ENCODE assay signal across 18 cellular contexts in the genomic region with DNA sequence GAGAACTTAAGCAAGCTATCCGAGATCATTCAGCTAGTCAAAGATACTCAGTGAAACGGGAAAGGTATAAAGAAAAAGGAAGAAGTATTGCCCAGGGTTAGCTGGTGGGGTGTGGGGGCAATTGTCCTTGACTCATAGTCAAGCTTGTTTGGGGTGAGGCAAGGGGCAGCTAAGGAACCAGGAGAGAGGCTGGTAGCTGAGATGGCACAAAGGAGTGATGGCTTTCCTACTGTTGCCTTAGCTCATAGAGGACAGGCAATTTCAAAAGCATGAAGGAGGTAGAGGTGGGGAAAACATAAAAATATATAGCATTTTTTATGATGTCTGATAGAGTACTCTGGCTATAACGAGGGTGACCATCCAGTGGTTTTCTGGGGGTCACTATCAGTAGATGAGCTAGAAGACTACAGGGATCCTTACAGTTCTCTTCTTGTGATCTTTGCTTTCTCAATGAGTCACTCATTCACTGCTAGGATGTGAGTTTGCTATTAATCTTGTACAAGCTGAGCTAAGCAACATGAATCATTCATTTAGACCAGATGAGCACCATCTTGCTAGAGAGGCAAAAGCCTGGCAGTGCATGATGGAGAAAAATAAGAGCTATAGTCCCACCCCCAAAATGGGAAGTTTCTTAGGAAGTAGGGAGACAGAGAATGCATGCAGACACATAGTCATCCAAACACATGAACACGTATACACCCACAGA.
DNase-seq lines count a peak whose midpoint lies in the region; ATAC-seq, FAIRE-seq and TF ChIP-seq lines count a peak whose summit lies in the region.
"Had no signal": no experiment of that assay in that cellular context is flagged by ENCODE, and none has a peak within 500 bp of the region (broad histone marks: within the 10 kb centered on the region; RNA-seq: fewer than 3 reads in every experiment).

No MANE protein-coding gene starts in this region.

- POLR2A ChIA-PET in MCF 10A (lab: Yijun Ruan, JAX), result interaction anchor here (0.6 kb wide), 1 partner anchor 877 kb away, joined by 3 read pairs; no protein-coding TSS in a partner anchor
- POLR2A ChIA-PET in WTC11 (lab: Charles Lee), result interaction anchor here (0.6 kb wide), 1 partner anchor 121 kb away, joined by 3 read pairs; no protein-coding TSS in a partner anchor

- no peaks in the 10 kb centered on the region for H3K36me3 ChIP-seq in breast epithelium
- no peaks in the 10 kb centered on the region for H3K36me3 ChIP-seq in astrocyte (ENCODE audit: insufficient read depth, low read length)
- H3K36me3 ChIP-seq in BE2C, result no peaks in the 10 kb centered on the region
- no peaks in the 10 kb centered on the region for H3K36me3 ChIP-seq in kidney (ENCODE audit: control insufficient read depth in 1 of 2, insufficient read depth in 2 of 2, low read length in 2 of 2)
- H3K36me3 ChIP-seq: ovary, tibial artery had no signal

- H3K27me3 Mint-ChIP-seq in MCF 10A (ENCODE audit: insufficient read depth, unreplicated experiment) (no peaks in the 10 kb centered on the region), astrocyte (ENCODE audit: low read depth, unreplicated experiment) (no peaks in the 10 kb centered on the region), WTC11 (ENCODE audit: low read depth) (no peaks in the 10 kb centered on the region)

- H3K4me3 Mint-ChIP-seq in MCF 10A (ENCODE audit: unreplicated experiment) (no peak overlapping the region), astrocyte (ENCODE audit: unreplicated experiment) (no peak overlapping the region), WTC11 (no peak overlapping the region)
- H3K4me3 Mint-ChIP-seq: activated T-cell treated with anti-CD3 and anti-CD28 coated beads, Interleukin-2, amount 50 U/mL, for 24 hours had no signal

- DNase-seq in MCF 10A (ENCODE audit: unreplicated experiment) (peak; percentile 26), breast epithelium (ENCODE audit: low spot score in 2 of 2) (no peak), astrocyte (ENCODE audit: low read depth) (peak; percentile 77), foreskin keratinocyte (peak; percentile 46 to 72), activated gamma-delta T cell treated with Interleukin-2 at 50 U/mL for 16 hours (no peak), WTC11 (ENCODE audit: low spot score) (no peak), BE2C (no peak), kidney (no peak)
- DNase-seq: 8988T; activated T-cell treated with anti-CD3 and anti-CD28 coated beads, Interleukin-2, amount 50 U/mL, for 24 hours; amygdala; DMS79; effector memory CD4-positive, alpha-beta T cell; hypothalamus; ovary; tibial artery had no signal

- H3K27ac Mint-ChIP-seq in MCF 10A (ENCODE audit: low read depth, unreplicated experiment) (no peak overlapping the region), astrocyte (ENCODE audit: unreplicated experiment) (peak overlapping the region; percentile 54), WTC11 (no peak overlapping the region)
- H3K27ac Mint-ChIP-seq: activated T-cell treated with anti-CD3 and anti-CD28 coated beads, Interleukin-2, amount 50 U/mL, for 24 hours had no signal

- intact Hi-C loops in MCF 10A (cut with micrococcal nuclease) (no loop called here), breast epithelium (cut with DNase I; ENCODE audit: low total_unique reads) (no loop called here), kidney (cut with DNase I) (no loop called here)

- no peaks in the 10 kb centered on the region for H3K79me2 ChIP-seq in astrocyte (ENCODE audit: insufficient read depth, low read length)

- no peaks in the 10 kb centered on the region for H4K20me1 ChIP-seq in astrocyte (ENCODE audit: insufficient read depth, low read length)

- no peak overlapping the region for H3K27ac ChIP-seq in breast epithelium
- no peak overlapping the region for H3K27ac ChIP-seq in astrocyte (ENCODE audit: low read depth, low read length)
- H3K27ac ChIP-seq in foreskin keratinocyte, result no peak overlapping the region
- no peak overlapping the region for H3K27ac ChIP-seq in kidney (ENCODE audit: low read depth in 2 of 2, low read length in 2 of 2)
- H3K27ac ChIP-seq: ovary, tibial artery had no signal

- CTCF ChIA-PET in MCF 10A (lab: Yijun Ruan, JAX), result interaction anchor here (1.0 to 3.7 kb wide), 3 partner anchors 190 to 241 kb away, joined by 3 to 19 read pairs (median 12); no protein-coding TSS in a partner anchor
- CTCF ChIA-PET in WTC11 (lab: Charles Lee), result interaction anchor here (1.2 kb wide), 1 partner anchor 202 kb away, joined by 4 read pairs; no protein-coding TSS in a partner anchor

- H3K4me2 ChIP-seq in astrocyte (ENCODE audit: low read length), result no peak overlapping the region

- H3K36me3 Mint-ChIP-seq in MCF 10A (ENCODE audit: insufficient read depth, unreplicated experiment), result no peaks in the 10 kb centered on the region
- H3K36me3 Mint-ChIP-seq in astrocyte (ENCODE audit: low read depth, unreplicated experiment), result no peaks in the 10 kb centered on the region
- no peaks in the 10 kb centered on the region for H3K36me3 Mint-ChIP-seq in WTC11

- ATAC-seq in foreskin keratinocyte (peak; percentile 84), WTC11 (no peak)
- ATAC-seq: activated CD4-positive, CD25-positive, alpha-beta regulatory T cell treated with anti-CD3 and anti-CD28 coated beads, Interleukin-2, amount 50 U/mL, for 24 hours had no signal

- no peak for TF ChIP-seq POLR2A in breast epithelium (IDR thresholded peaks at IDR 0.05)

- no peak overlapping the region for H2AFZ ChIP-seq in astrocyte (ENCODE audit: low read depth, low read length)

- H3K27me3 ChIP-seq in breast epithelium, result no peaks in the 10 kb centered on the region
- no peaks in the 10 kb centered on the region for H3K27me3 ChIP-seq in astrocyte (ENCODE audit: insufficient read depth, low read length)
- no peaks in the 10 kb centered on the region for H3K27me3 ChIP-seq in foreskin keratinocyte
- H3K27me3 ChIP-seq in BE2C, result no peaks in the 10 kb centered on the region
- H3K27me3 ChIP-seq: ovary, tibial artery had no signal

- no peak for TF ChIP-seq CTCF in MCF 10A (IDR thresholded peaks at IDR 0.05; ENCODE audit: unreplicated experiment)
- no peak for TF ChIP-seq CTCF in breast epithelium (IDR thresholded peaks at IDR 0.05)
- no peak for TF ChIP-seq CTCF in astrocyte (IDR thresholded peaks at IDR 0.05; ENCODE audit: insufficient read depth, low read depth, low read length)
- TF ChIP-seq CTCF in foreskin keratinocyte (conservative IDR thresholded peaks at IDR 0.05), result no peak
- no peak for TF ChIP-seq CTCF in WTC11 (IDR thresholded peaks at IDR 0.05)
- no peak for TF ChIP-seq CTCF in BE2C (IDR thresholded peaks at IDR 0.05; ENCODE audit: low read depth, low read length)
- no peak for TF ChIP-seq CTCF in kidney (IDR thresholded peaks at IDR 0.05; ENCODE audit: borderline replicate concordance, extremely low read depth, insufficient read depth)

- H3K4me3 ChIP-seq in breast epithelium (no peak overlapping the region), astrocyte (ENCODE audit: insufficient read depth, low read depth, low read length) (no peak overlapping the region), BE2C (ENCODE audit: low read depth, low read length) (no peak overlapping the region), kidney (ENCODE audit: low read length in 2 of 2) (no peak overlapping the region)
- H3K4me3 ChIP-seq: ovary, tibial artery had no signal

- FAIRE-seq in astrocyte (lab: Jason Lieb, UNC) (peak; percentile 63), kidney (lab: Jason Lieb, UNC) (no peak)
- FAIRE-seq: GM12892 had no signal

- H3K4me1 ChIP-seq in breast epithelium, result no peaks in the 10 kb centered on the region
- peaks cover 6% of the 10 kb centered on the region for H3K4me1 ChIP-seq in astrocyte (ENCODE audit: insufficient read depth, low read length)
- H3K4me1 ChIP-seq in foreskin keratinocyte, result no peaks in the 10 kb centered on the region
- no peaks in the 10 kb centered on the region for H3K4me1 ChIP-seq in BE2C
- H3K4me1 ChIP-seq in kidney (ENCODE audit: control insufficient read depth in 1 of 2, insufficient read depth in 1 of 2, low read depth in 1 of 2, low read length in 2 of 2), result peaks cover 0 to 7% of the 10 kb centered on the region in 2 donors

- H3K9me3 ChIP-seq in breast epithelium, result no peaks in the 10 kb centered on the region
- no peaks in the 10 kb centered on the region for H3K9me3 ChIP-seq in astrocyte (ENCODE audit: insufficient read depth, low read depth, low read length)
- no peaks in the 10 kb centered on the region for H3K9me3 ChIP-seq in BE2C
- no peaks in the 10 kb centered on the region for H3K9me3 ChIP-seq in kidney (ENCODE audit: control insufficient read depth in 1 of 2, low read length in 2 of 2)
- H3K9me3 ChIP-seq: ovary, tibial artery had no signal

- no TSS peak for BruUV-seq in MCF 10A (replicated peaks; lab: Mats Ljungman, UMichigan)

- H3K4me1 Mint-ChIP-seq in MCF 10A (ENCODE audit: insufficient read depth, unreplicated experiment) (peaks cover 17% of the 10 kb centered on the region), astrocyte (ENCODE audit: low read depth, unreplicated experiment) (peaks cover 18% of the 10 kb centered on the region), WTC11 (peaks cover 7% of the 10 kb centered on the region)

- H3K9ac ChIP-seq in astrocyte (ENCODE audit: low read length), result no peak overlapping the region
- no peak overlapping the region for H3K9ac ChIP-seq in kidney (ENCODE audit: low read length in 2 of 2)

- H3K9me3 Mint-ChIP-seq in MCF 10A (ENCODE audit: unreplicated experiment), result no peaks in the 10 kb centered on the region
- H3K9me3 Mint-ChIP-seq in astrocyte (ENCODE audit: unreplicated experiment), result no peaks in the 10 kb centered on the region
- no peaks in the 10 kb centered on the region for H3K9me3 Mint-ChIP-seq in WTC11
- H3K9me3 Mint-ChIP-seq: activated T-cell treated with anti-CD3 and anti-CD28 coated beads, Interleukin-2, amount 50 U/mL, for 24 hours had no signal

TF ChIP-seq in WTC11, 78 proteins besides CTCF, POLR2A, EP300 and RAD21 (continues in another document):
- TF ChIP-seq, protein P1, sequence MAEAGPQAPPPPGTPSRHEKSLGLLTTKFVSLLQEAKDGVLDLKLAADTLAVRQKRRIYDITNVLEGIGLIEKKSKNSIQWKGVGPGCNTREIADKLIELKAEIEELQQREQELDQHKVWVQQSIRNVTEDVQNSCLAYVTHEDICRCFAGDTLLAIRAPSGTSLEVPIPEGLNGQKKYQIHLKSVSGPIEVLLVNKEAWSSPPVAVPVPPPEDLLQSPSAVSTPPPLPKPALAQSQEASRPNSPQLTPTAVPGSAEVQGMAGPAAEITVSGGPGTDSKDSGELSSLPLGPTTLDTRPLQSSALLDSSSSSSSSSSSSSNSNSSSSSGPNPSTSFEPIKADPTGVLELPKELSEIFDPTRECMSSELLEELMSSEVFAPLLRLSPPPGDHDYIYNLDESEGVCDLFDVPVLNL (CRISPR knock-in tag; IDR thresholded peaks at IDR 0.05; ENCODE audit: borderline replicate concordance, low read depth), result no peak

Comparison
In these comparisons a context has a peak if more than half of its experiments do, and no peak if none do; other contexts are left out.
1. DNase-seq: peak in MCF 10A (single experiment), astrocyte (single experiment) and foreskin keratinocyte (2 of 2); none in breast epithelium (0 of 2), activated gamma-delta T cell treated with Interleukin-2 at 50 U/mL for 16 hours (single experiment), WTC11 (single experiment), BE2C (single experiment) and kidney (single experiment).